Comparison of ENCODE assay signal across 8 cellular contexts in genomic region chr4:52982246-52982950, GRCh38.
A peak's percentile ranks its signal among the peaks of the same experiment; 100 is the strongest.
DNase-seq lines count a peak whose midpoint lies in the region; ATAC-seq and TF ChIP-seq lines count a peak whose summit lies in the region.

No MANE protein-coding gene starts in this region.

- no peaks in the 10 kb centered on the region for H3K4me1 Mint-ChIP-seq in stimulated activated effector memory CD8-positive, alpha-beta T cell treated with anti-CD3 and anti-CD28 coated beads, Interleukin-12 subunit alpha, Interleukin-12 subunit beta, amount 100 ng/mL, for 72 hours

- H3K4me1 ChIP-seq in breast epithelium: no peaks in the 10 kb centered on the region

- H3K9me3 ChIP-seq in breast epithelium: no peaks in the 10 kb centered on the region

- ATAC-seq in Right ventricle myocardium inferior (peak; percentile 85), left lobe of liver (peak; percentile 89), HG03521 (IDR thresholded peaks at IDR 0.05; ENCODE audit: unreplicated experiment) (no peak)
- no peak for ATAC-seq in stimulated activated effector memory CD8-positive, alpha-beta T cell treated with anti-CD3 and anti-CD28 coated beads, Interleukin-12 subunit alpha, Interleukin-12 subunit beta, amount 100 ng/mL, for 72 hours

- no peaks in the 10 kb centered on the region for H3K27me3 ChIP-seq in breast epithelium

- no peak for TF ChIP-seq POLR2A in breast epithelium (IDR thresholded peaks at IDR 0.05)

- intact Hi-C loops in Right ventricle myocardium inferior (cut with DNase I): loop anchor here (2.0 to 10.0 kb wide), 5 partner anchors 260 to 748 kb away; no protein-coding TSS in a partner anchor
- intact Hi-C loops in cardiac septum (cut with DNase I): loop anchor here (2.0 to 10.0 kb wide), 8 partner anchors 70 to 878 kb away; no protein-coding TSS in a partner anchor
- intact Hi-C loops in breast epithelium (cut with DNase I; ENCODE audit: low total_unique reads): no loop called here

- no peak overlapping the region for H3K4me3 Mint-ChIP-seq in stimulated activated effector memory CD8-positive, alpha-beta T cell treated with anti-CD3 and anti-CD28 coated beads, Interleukin-12 subunit alpha, Interleukin-12 subunit beta, amount 100 ng/mL, for 72 hours

- no peaks in the 10 kb centered on the region for H3K9me3 Mint-ChIP-seq in stimulated activated effector memory CD8-positive, alpha-beta T cell treated with anti-CD3 and anti-CD28 coated beads, Interleukin-12 subunit alpha, Interleukin-12 subunit beta, amount 100 ng/mL, for 72 hours

- peak in 2 of 3 donors; percentile 53 to 64 for TF ChIP-seq CTCF in breast epithelium (IDR thresholded peaks at IDR 0.05)

- no peaks in the 10 kb centered on the region for H3K36me3 ChIP-seq in breast epithelium

- H3K27ac Mint-ChIP-seq in stimulated activated effector memory CD8-positive, alpha-beta T cell treated with anti-CD3 and anti-CD28 coated beads, Interleukin-12 subunit alpha, Interleukin-12 subunit beta, amount 100 ng/mL, for 72 hours: no peak overlapping the region

- H3K36me3 Mint-ChIP-seq in stimulated activated effector memory CD8-positive, alpha-beta T cell treated with anti-CD3 and anti-CD28 coated beads, Interleukin-12 subunit alpha, Interleukin-12 subunit beta, amount 100 ng/mL, for 72 hours: no peaks in the 10 kb centered on the region

- no peak overlapping the region for H3K4me3 ChIP-seq in breast epithelium

- no peak overlapping the region for H3K27ac ChIP-seq in breast epithelium

- DNase-seq in Right ventricle myocardium inferior (ENCODE audit: missing footprints) (no peak), cardiac septum (ENCODE audit: low spot score) (no peak), NCI-H2227 treated with DMSO at 0.1 percent for 48 hours (lab: John Stamatoyannopoulos, UW) (peak; percentile 46), breast epithelium (ENCODE audit: low spot score in 2 of 2) (no peak), left lobe of liver (ENCODE audit: low spot score) (no peak), CD1c-positive myeloid dendritic cell (ENCODE audit: extremely low spot score) (no peak)
- DNase-seq in stimulated activated effector memory CD8-positive, alpha-beta T cell treated with anti-CD3 and anti-CD28 coated beads, Interleukin-12 subunit alpha, Interleukin-12 subunit beta, amount 100 ng/mL, for 72 hours (ENCODE audit: low spot score in 2 of 2): no peak

Comparison
In these comparisons a context has a peak if more than half of its experiments do, and no peak if none do; other contexts are left out.
1. ATAC-seq: peak in Right ventricle myocardium inferior (single experiment) and left lobe of liver (single experiment); none in stimulated activated effector memory CD8-positive, alpha-beta T cell treated with anti-CD3 and anti-CD28 coated beads, Interleukin-12 subunit alpha, Interleukin-12 subunit beta, amount 100 ng/mL, for 72 hours (single experiment) and HG03521 (single experiment).